Comparison of ENCODE assay signal across 23 cellular contexts in genomic region chr11:9074338-9075029, GRCh38. TPM values are rescaled to one million over a fixed set of nuclear protein-coding genes. Genes with fewer than 3 reads are reported as not detected.
"Had no signal": no experiment of that assay in that cellular context is flagged by ENCODE, and none has a peak within 500 bp of the region (broad histone marks: within the 10 kb centered on the region; RNA-seq: fewer than 3 reads in every experiment).

No MANE protein-coding gene starts in this region.

- H3K27me3 ChIP-seq: dorsolateral prefrontal cortex, gastrocnemius medialis had no signal

- H3K27ac ChIP-seq: dorsolateral prefrontal cortex, epithelial cell of prostate, gastrocnemius medialis, neutrophil, suprapubic skin had no signal

- H2AFZ ChIP-seq: parathyroid adenoma had no signal

- H3K4me1 Mint-ChIP-seq: naive thymus-derived CD8-positive, alpha-beta T cell; stimulated activated naive CD8-positive, alpha-beta T cell treated with anti-CD3 and anti-CD28 coated beads, Interleukin-15, amount 100 ng/mL, for 72 hours had no signal

- H3K27ac Mint-ChIP-seq: naive thymus-derived CD8-positive, alpha-beta T cell; progenitor cell of endocrine pancreas; stimulated activated naive CD8-positive, alpha-beta T cell treated with anti-CD3 and anti-CD28 coated beads, Interleukin-15, amount 100 ng/mL, for 72 hours; type B pancreatic cell had no signal

- H3K79me2 ChIP-seq: parathyroid adenoma had no signal

- H3K36me3 ChIP-seq: gastrocnemius medialis, neutrophil, suprapubic skin had no signal

- DNase-seq: cerebellar nuclear complex; dorsolateral prefrontal cortex; effector CD4-positive, alpha-beta T cell; foreskin fibroblast; gastrocnemius medialis; head of caudate nucleus; kidney; mesendoderm; naive thymus-derived CD8-positive, alpha-beta T cell; stimulated activated CD4-positive, alpha-beta T cell treated with anti-CD3 and anti-CD28 coated beads, Interleukin-12 subunit alpha, Interleukin-12 subunit beta, amount 100 ng/mL, for 4 hours; stimulated activated CD4-positive, alpha-beta T cell treated with anti-CD3 and anti-CD28 coated beads, Interleukin-1b, Interleukin-23, amount 100 ng/mL, for 48 hours; stimulated activated CD4-positive, alpha-beta T cell treated with anti-CD3 and anti-CD28 coated beads, Interleukin-4, amount 100 ng/mL, for 1 hour; stimulated activated CD8-positive, alpha-beta memory T cell treated with anti-CD3 and anti-CD28 coated beads, Interleukin-4, amount 100 ng/mL, for 48 hours; stimulated activated naive CD4-positive, alpha-beta T cell; stimulated activated naive CD8-positive, alpha-beta T cell treated with anti-CD3 and anti-CD28 coated beads, Interleukin-15, amount 100 ng/mL, for 72 hours had no signal

- H3K4me2 ChIP-seq: smooth muscle cell had no signal

- H3K4me3 ChIP-seq: dorsolateral prefrontal cortex, gastrocnemius medialis, lung, smooth muscle cell, suprapubic skin had no signal

- H3K9ac ChIP-seq: parathyroid adenoma had no signal

- H3K4me3 Mint-ChIP-seq: naive thymus-derived CD8-positive, alpha-beta T cell; stimulated activated naive CD8-positive, alpha-beta T cell treated with anti-CD3 and anti-CD28 coated beads, Interleukin-15, amount 100 ng/mL, for 72 hours; type B pancreatic cell had no signal

- H3K36me3 Mint-ChIP-seq: naive thymus-derived CD8-positive, alpha-beta T cell; type B pancreatic cell had no signal

- H3K9me3 Mint-ChIP-seq: naive thymus-derived CD8-positive, alpha-beta T cell; stimulated activated naive CD8-positive, alpha-beta T cell treated with anti-CD3 and anti-CD28 coated beads, Interleukin-15, amount 100 ng/mL, for 72 hours; type B pancreatic cell had no signal

- H3K9me3 ChIP-seq: gastrocnemius medialis, neutrophil, suprapubic skin had no signal

RNA-seq across cellular contexts. Expression of gene SCUBE2, which starts 16.9 kb away (rescaled TPM):
- polyA plus RNA-seq: naive thymus-derived CD8-positive, alpha-beta T cell had no signal
